In genomic region chr22:44129614-44129976, GRCh38 we compare ENCODE assay signal across 16 cellular contexts. TPM values are rescaled to one million over a fixed set of nuclear protein-coding genes. Genes with fewer than 3 reads are reported as not detected.
A peak's percentile ranks its signal among the peaks of the same experiment; 100 is the strongest.
DNase-seq lines count a peak whose midpoint lies in the region; ATAC-seq and TF ChIP-seq lines count a peak whose summit lies in the region.
"Had no signal": no experiment of that assay in that cellular context is flagged by ENCODE, and none has a peak within 500 bp of the region (broad histone marks: within the 10 kb centered on the region; RNA-seq: fewer than 3 reads in every experiment).

No MANE protein-coding gene starts in this region.

- H3K27ac ChIP-seq in WERI-Rb-1 = no peak overlapping the region
- H3K27ac ChIP-seq: adrenal gland, BLaER1, HL-60 had no signal

- peak overlapping the region in 1 of 2 donors; percentile 78 for H3K27ac Mint-ChIP-seq in stimulated activated naive CD8-positive, alpha-beta T cell treated with anti-CD3 and anti-CD28 coated beads, Interleukin-15, amount 100 ng/mL, for 72 hours
- H3K27ac Mint-ChIP-seq in activated T-cell treated with anti-CD3 and anti-CD28 coated beads, Interleukin-2, amount 50 U/mL, for 24 hours = no peak overlapping the region
- H3K27ac Mint-ChIP-seq: progenitor cell of endocrine pancreas; stimulated activated memory B cell treated with anti-CD40 and anti-IgM and Interleukin-4, amounts not matched to agents 10 μg/mL and 1 μg/mL and 100 μg/mL, for 72 hours had no signal

- peak; percentile 38 for DNase-seq in AG20443 (ENCODE audit: low spot score)
- peak; percentile 32 for DNase-seq in HCEC 1CT
- peak; percentile 32 for DNase-seq in astrocyte of the spinal cord (ENCODE audit: low read depth, low spot score)
- DNase-seq in kidney epithelial cell (ENCODE audit: low read depth) = peak; percentile 19
- no peak for DNase-seq in stimulated activated naive CD8-positive, alpha-beta T cell treated with anti-CD3 and anti-CD28 coated beads, Interleukin-15, amount 100 ng/mL, for 72 hours
- DNase-seq in activated T-cell treated with anti-CD3 and anti-CD28 coated beads, Interleukin-2, amount 50 U/mL, for 24 hours = no peak
- no peak for DNase-seq in effector CD8-positive, alpha-beta T cell (lab: John Stamatoyannopoulos, UW)
- no peak for DNase-seq in WERI-Rb-1
- DNase-seq: activated T-cell treated with anti-CD3 and anti-CD28 coated beads for 4 hours, MM.1S, NCI-H446 treated with DMSO at 0.1 percent for 48 hours had no signal

- peaks cover 32% of the 10 kb centered on the region for H3K36me3 Mint-ChIP-seq in activated T-cell treated with anti-CD3 and anti-CD28 coated beads, Interleukin-2, amount 50 U/mL, for 24 hours (ENCODE audit: low read depth)

- no peaks in the 10 kb centered on the region for H3K36me3 ChIP-seq in kidney epithelial cell (ENCODE audit: control insufficient read depth, insufficient read depth, low read length)
- no peaks in the 10 kb centered on the region for H3K36me3 ChIP-seq in WERI-Rb-1
- H3K36me3 ChIP-seq: adrenal gland, BLaER1 had no signal

- peaks cover 16 to 24% of the 10 kb centered on the region in 2 donors for H3K9me3 Mint-ChIP-seq in stimulated activated naive CD8-positive, alpha-beta T cell treated with anti-CD3 and anti-CD28 coated beads, Interleukin-15, amount 100 ng/mL, for 72 hours
- peaks cover 21% of the 10 kb centered on the region for H3K9me3 Mint-ChIP-seq in activated T-cell treated with anti-CD3 and anti-CD28 coated beads, Interleukin-2, amount 50 U/mL, for 24 hours

- no peak overlapping the region for H3K4me3 Mint-ChIP-seq in stimulated activated naive CD8-positive, alpha-beta T cell treated with anti-CD3 and anti-CD28 coated beads, Interleukin-15, amount 100 ng/mL, for 72 hours
- H3K4me3 Mint-ChIP-seq in activated T-cell treated with anti-CD3 and anti-CD28 coated beads, Interleukin-2, amount 50 U/mL, for 24 hours = no peak overlapping the region
- H3K4me3 Mint-ChIP-seq: stimulated activated memory B cell treated with anti-CD40 and anti-IgM and Interleukin-4, amounts not matched to agents 10 μg/mL and 1 μg/mL and 100 μg/mL, for 72 hours had no signal

- no peak for TF ChIP-seq CTCF in astrocyte of the spinal cord (IDR thresholded peaks at IDR 0.05; ENCODE audit: low read depth, low read length)
- no peak for TF ChIP-seq CTCF in kidney epithelial cell (IDR thresholded peaks at IDR 0.05; ENCODE audit: insufficient read depth, low read length, poor library complexity, severe bottlenecking)
- no peak for TF ChIP-seq CTCF in WERI-Rb-1 (IDR thresholded peaks at IDR 0.05; ENCODE audit: low read depth, low read length)

- in situ Hi-C loops in astrocyte of the spinal cord (cut with HindIII; ENCODE audit: low sequenced_read_pairs) = no loop called here

- H3K27me3 ChIP-seq in kidney epithelial cell (ENCODE audit: control insufficient read depth, insufficient read depth, low read length) = no peaks in the 10 kb centered on the region
- no peaks in the 10 kb centered on the region for H3K27me3 ChIP-seq in WERI-Rb-1 (ENCODE audit: insufficient read depth, low read depth, severe bottlenecking)
- H3K27me3 ChIP-seq: adrenal gland, BLaER1 had no signal

- no peaks in the 10 kb centered on the region for H3K4me1 Mint-ChIP-seq in stimulated activated naive CD8-positive, alpha-beta T cell treated with anti-CD3 and anti-CD28 coated beads, Interleukin-15, amount 100 ng/mL, for 72 hours
- H3K4me1 Mint-ChIP-seq in activated T-cell treated with anti-CD3 and anti-CD28 coated beads, Interleukin-2, amount 50 U/mL, for 24 hours (ENCODE audit: low read depth) = peaks cover 5% of the 10 kb centered on the region

- no peak for ATAC-seq in stimulated activated naive CD8-positive, alpha-beta T cell treated with anti-CD3 and anti-CD28 coated beads, Interleukin-15, amount 100 ng/mL, for 72 hours
- ATAC-seq: stimulated activated memory B cell treated with anti-CD40 and anti-IgM and Interleukin-4, amounts not matched to agents 10 μg/mL and 1 μg/mL and 100 μg/mL, for 72 hours had no signal

- peaks cover 16% of the 10 kb centered on the region for H3K9me3 ChIP-seq in WERI-Rb-1 (ENCODE audit: severe bottlenecking)

- no peaks in the 10 kb centered on the region for H3K27me3 Mint-ChIP-seq in stimulated activated naive CD8-positive, alpha-beta T cell treated with anti-CD3 and anti-CD28 coated beads, Interleukin-15, amount 100 ng/mL, for 72 hours
- peaks cover 24% of the 10 kb centered on the region for H3K27me3 Mint-ChIP-seq in activated T-cell treated with anti-CD3 and anti-CD28 coated beads, Interleukin-2, amount 50 U/mL, for 24 hours
- H3K27me3 Mint-ChIP-seq: progenitor cell of endocrine pancreas; stimulated activated memory B cell treated with anti-CD40 and anti-IgM and Interleukin-4, amounts not matched to agents 10 μg/mL and 1 μg/mL and 100 μg/mL, for 72 hours had no signal

- no peak overlapping the region for H3K4me3 ChIP-seq in astrocyte of the spinal cord (ENCODE audit: low read depth, low read length)
- H3K4me3 ChIP-seq in kidney epithelial cell (ENCODE audit: low read depth, low read length) = no peak overlapping the region
- no peak overlapping the region for H3K4me3 ChIP-seq in WERI-Rb-1 (ENCODE audit: low read depth, low read length)
- H3K4me3 ChIP-seq: adrenal gland, BLaER1 had no signal

RNA-seq across cellular contexts. Expression of gene PARVG, which starts 51.1 kb away (rescaled TPM):
- not detected in 2 replicates for total RNA-seq in kidney epithelial cell
- total RNA-seq: progenitor cell of endocrine pancreas had no signal

Comparison
In these comparisons a context has a peak if more than half of its experiments do, and no peak if none do; other contexts are left out.
1. DNase-seq: peak in AG20443 (single experiment), HCEC 1CT (single experiment), astrocyte of the spinal cord (single experiment) and kidney epithelial cell (single experiment); none in stimulated activated naive CD8-positive, alpha-beta T cell treated with anti-CD3 and anti-CD28 coated beads, Interleukin-15, amount 100 ng/mL, for 72 hours (0 of 2), activated T-cell treated with anti-CD3 and anti-CD28 coated beads, Interleukin-2, amount 50 U/mL, for 24 hours (single experiment), effector CD8-positive, alpha-beta T cell (single experiment) and WERI-Rb-1 (single experiment).